ENCODE assay signal across 9 cellular contexts in genomic region chr14:93533864-93534263, GRCh38.
DNase-seq lines count a peak whose midpoint lies in the region; ATAC-seq lines count a peak whose summit lies in the region.
"Had no signal": no experiment of that assay in that cellular context is flagged by ENCODE, and none has a peak within 500 bp of the region (broad histone marks: within the 10 kb centered on the region; RNA-seq: fewer than 3 reads in every experiment).

No MANE protein-coding gene starts in this region.

- ATAC-seq in GM18498 (IDR thresholded peaks at IDR 0.05; ENCODE audit: unreplicated experiment) (peak; percentile 92), GM21576 (IDR thresholded peaks at IDR 0.05; ENCODE audit: unreplicated experiment) (peak; percentile 97), HG03520 (IDR thresholded peaks at IDR 0.05; ENCODE audit: unreplicated experiment) (peak; percentile 75)
- ATAC-seq: gastrocnemius medialis had no signal

- DNase-seq in germinal center (ENCODE audit: low spot score) (peak; percentile 40), inferior parietal cortex (ENCODE audit: extremely low spot score) (no peak), ureter (ENCODE audit: low spot score) (no peak), DMS153 treated with DMSO at 0.1 percent for 48 hours (lab: John Stamatoyannopoulos, UW; ENCODE audit: unreplicated experiment) (no peak)
- no peak for DNase-seq in activated CD4-positive, alpha-beta T cell treated with anti-CD3 and anti-CD28 coated beads, Interleukin-2, amount 50 U/mL, for 48 hours
- DNase-seq: gastrocnemius medialis had no signal
